Comparison of ENCODE assay signal across 1 cellular context in genomic region chr1:43978551-43979260, GRCh38.
TF ChIP-seq lines count a peak whose summit lies in the region.

A gene with protein sequence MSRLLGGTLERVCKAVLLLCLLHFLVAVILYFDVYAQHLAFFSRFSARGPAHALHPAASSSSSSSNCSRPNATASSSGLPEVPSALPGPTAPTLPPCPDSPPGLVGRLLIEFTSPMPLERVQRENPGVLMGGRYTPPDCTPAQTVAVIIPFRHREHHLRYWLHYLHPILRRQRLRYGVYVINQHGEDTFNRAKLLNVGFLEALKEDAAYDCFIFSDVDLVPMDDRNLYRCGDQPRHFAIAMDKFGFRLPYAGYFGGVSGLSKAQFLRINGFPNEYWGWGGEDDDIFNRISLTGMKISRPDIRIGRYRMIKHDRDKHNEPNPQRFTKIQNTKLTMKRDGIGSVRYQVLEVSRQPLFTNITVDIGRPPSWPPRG (plus strand): TSS chr1:43979210. CDS start chr1:43981161, 1,951 bp downstream.

TF ChIP-seq in K562, 482 proteins besides CTCF, POLR2A, EP300 and RAD21 (continued from another document):
- TF ChIP-seq, protein P1, sequence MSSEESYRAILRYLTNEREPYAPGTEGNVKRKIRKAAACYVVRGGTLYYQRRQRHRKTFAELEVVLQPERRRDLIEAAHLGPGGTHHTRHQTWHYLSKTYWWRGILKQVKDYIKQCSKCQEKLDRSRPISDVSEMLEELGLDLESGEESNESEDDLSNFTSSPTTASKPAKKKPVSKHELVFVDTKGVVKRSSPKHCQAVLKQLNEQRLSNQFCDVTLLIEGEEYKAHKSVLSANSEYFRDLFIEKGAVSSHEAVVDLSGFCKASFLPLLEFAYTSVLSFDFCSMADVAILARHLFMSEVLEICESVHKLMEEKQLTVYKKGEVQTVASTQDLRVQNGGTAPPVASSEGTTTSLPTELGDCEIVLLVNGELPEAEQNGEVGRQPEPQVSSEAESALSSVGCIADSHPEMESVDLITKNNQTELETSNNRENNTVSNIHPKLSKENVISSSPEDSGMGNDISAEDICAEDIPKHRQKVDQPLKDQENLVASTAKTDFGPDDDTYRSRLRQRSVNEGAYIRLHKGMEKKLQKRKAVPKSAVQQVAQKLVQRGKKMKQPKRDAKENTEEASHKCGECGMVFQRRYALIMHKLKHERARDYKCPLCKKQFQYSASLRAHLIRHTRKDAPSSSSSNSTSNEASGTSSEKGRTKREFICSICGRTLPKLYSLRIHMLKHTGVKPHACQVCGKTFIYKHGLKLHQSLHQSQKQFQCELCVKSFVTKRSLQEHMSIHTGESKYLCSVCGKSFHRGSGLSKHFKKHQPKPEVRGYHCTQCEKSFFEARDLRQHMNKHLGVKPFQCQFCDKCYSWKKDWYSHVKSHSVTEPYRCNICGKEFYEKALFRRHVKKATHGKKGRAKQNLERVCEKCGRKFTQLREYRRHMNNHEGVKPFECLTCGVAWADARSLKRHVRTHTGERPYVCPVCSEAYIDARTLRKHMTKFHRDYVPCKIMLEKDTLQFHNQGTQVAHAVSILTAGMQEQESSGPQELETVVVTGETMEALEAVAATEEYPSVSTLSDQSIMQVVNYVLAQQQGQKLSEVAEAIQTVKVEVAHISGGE (CRISPR knock-in tag; IDR thresholded peaks at IDR 0.05) = peak in 1 of 3 experiments; percentile 84; a peak in 2 of 6 replicates
- no peak for TF ChIP-seq XRCC5 (IDR thresholded peaks at IDR 0.05; ENCODE audit: low read depth, low read length)
- TF ChIP-seq CHD1 (IDR thresholded peaks at IDR 0.05; ENCODE audit: low read length) = peak; percentile 27
- peak; percentile 58; the same call in 1 of the 2 replicates for TF ChIP-seq SUPT5H (IDR thresholded peaks at IDR 0.05)
- peak; percentile 93 for TF ChIP-seq KDM2B (CRISPR knock-in tag; IDR thresholded peaks at IDR 0.05)
- TF ChIP-seq SAP30 (IDR thresholded peaks at IDR 0.05; ENCODE audit: borderline replicate concordance, insufficient read depth, low read depth, low read length, poor library complexity, severe bottlenecking) = peak; percentile 54
- TF ChIP-seq MYC (IDR thresholded peaks at IDR 0.05; ENCODE audit: low read depth, low read length) = no peak
- 0 out of 2 replicates have a peak, but pooled peaks have one; percentile 41 for TF ChIP-seq MYC (CRISPR knock-in tag; IDR thresholded peaks at IDR 0.05; ENCODE audit: borderline replicate concordance, low read depth)
- TF ChIP-seq HCFC1 (IDR thresholded peaks at IDR 0.05; ENCODE audit: low read depth, low read length) = 0 out of 2 replicates have a peak, but pooled peaks have one; percentile 7
- TF ChIP-seq ZNF263 (CRISPR knock-in tag; IDR thresholded peaks at IDR 0.05; ENCODE audit: borderline replicate concordance) = 0 out of 2 replicates have a peak, but pooled peaks have one; percentile 25
